In genomic region chr16:16124438-16124837, GRCh38 we compare ENCODE assay signal across 18 cellular contexts.
A peak's percentile ranks its signal among the peaks of the same experiment; 100 is the strongest.
DNase-seq lines count a peak whose midpoint lies in the region; ATAC-seq and TF ChIP-seq lines count a peak whose summit lies in the region.
"Had no signal": no experiment of that assay in that cellular context is flagged by ENCODE, and none has a peak within 500 bp of the region (broad histone marks: within the 10 kb centered on the region; RNA-seq: fewer than 3 reads in every experiment).

No MANE protein-coding gene starts in this region.

- H3K4me1 ChIP-seq in right cardiac atrium (ENCODE audit: control insufficient read depth, insufficient read depth, low read length) (peaks cover 3% of the 10 kb centered on the region), gastroesophageal sphincter (peaks cover 0 to 42% (median 7%) of the 10 kb centered on the region in 3 donors), transverse colon (peaks cover 0 to 10% (median 2%) of the 10 kb centered on the region in 4 donors)

- no peaks in the 10 kb centered on the region for H3K27me3 ChIP-seq in right cardiac atrium (ENCODE audit: control insufficient read depth, insufficient read depth)
- H3K27me3 ChIP-seq in gastroesophageal sphincter = no peaks in the 10 kb centered on the region
- no peaks in the 10 kb centered on the region for H3K27me3 ChIP-seq in transverse colon

- H3K4me3 Mint-ChIP-seq in HFFc6 = no peak overlapping the region
- H3K4me3 Mint-ChIP-seq: H9 had no signal

- intact Hi-C loops in left ventricle myocardium superior (cut with micrococcal nuclease) (no loop called here), right cardiac atrium (cut with DNase I) (loop anchor here in 1 of 4 donors (10.0 kb wide), 1 partner anchor 360 kb away; no protein-coding TSS in a partner anchor), transverse colon (cut with DNase I; ENCODE audit: low total_unique reads) (loop anchor here (10.0 kb wide), 2 partner anchors 270 to 350 kb away; partner anchors contain the start of gene MYH11)

- no peaks in the 10 kb centered on the region for H3K4me1 Mint-ChIP-seq in HFFc6 (ENCODE audit: low read depth)
- H3K4me1 Mint-ChIP-seq: H9 had no signal

- ATAC-seq in left ventricle myocardium superior (no peak), right cardiac atrium (no peak), gastroesophageal sphincter (peak; percentile 52)
- no peak for ATAC-seq in activated naive CD4-positive, alpha-beta T cell treated with anti-CD3 and anti-CD28 coated beads, Interleukin-2, amount 50 U/mL, for 72 hours
- ATAC-seq: K562 had no signal

- no peak overlapping the region for H3K27ac Mint-ChIP-seq in HFFc6
- H3K27ac Mint-ChIP-seq in activated naive CD4-positive, alpha-beta T cell treated with anti-CD3 and anti-CD28 coated beads, Interleukin-2, amount 50 U/mL, for 72 hours = no peak overlapping the region

- peaks cover 16% of the 10 kb centered on the region for H3K9me3 Mint-ChIP-seq in HFFc6
- H3K9me3 Mint-ChIP-seq in activated naive CD4-positive, alpha-beta T cell treated with anti-CD3 and anti-CD28 coated beads, Interleukin-2, amount 50 U/mL, for 72 hours = peaks cover 0 to 11% of the 10 kb centered on the region in 2 donors

- TF ChIP-seq POLR2A in gastroesophageal sphincter (IDR thresholded peaks at IDR 0.05) = no peak
- TF ChIP-seq POLR2A in transverse colon (IDR thresholded peaks at IDR 0.05) = no peak

- in situ Hi-C loops in transverse colon (cut with MboI; ENCODE audit: low pct_ligation_motif_present in 1 of 4, low pct_unique_long_range_greater_than_20kb in 1 of 4, low sequenced_read_pairs in 3 of 4) = loop anchor here in 3 of 4 donors (10.0 to 25.0 kb wide), 2 partner anchors 250 to 262 kb away; partner anchors contain the start of gene MYH11 (in 1 of the 3)

- H3K36me3 ChIP-seq in gastroesophageal sphincter (peaks cover 0 to 68% of the 10 kb centered on the region in 2 donors), transverse colon (no peaks in the 10 kb centered on the region)

- H3K4me3 ChIP-seq in right cardiac atrium (ENCODE audit: low read length) (no peak overlapping the region), gastroesophageal sphincter (no peak overlapping the region), retinal pigment epithelial cell (ENCODE audit: low read length) (no peak overlapping the region), transverse colon (no peak overlapping the region)
- H3K4me3 ChIP-seq: K562 had no signal

- H3K27me3 Mint-ChIP-seq in HFFc6 (ENCODE audit: insufficient read depth) = peaks cover 7% of the 10 kb centered on the region

- H3K27ac ChIP-seq in right cardiac atrium (ENCODE audit: low read length) (no peak overlapping the region), gastroesophageal sphincter (peak overlapping the region; percentile 41 to 82 (median 80)), transverse colon (peak overlapping the region in 3 of 4 donors; percentile 43 to 52 (median 47))

- H3K36me3 Mint-ChIP-seq in HFFc6 (ENCODE audit: low read depth) = peaks cover 47% of the 10 kb centered on the region
- peaks cover 43 to 63% of the 10 kb centered on the region in 2 donors for H3K36me3 Mint-ChIP-seq in activated naive CD4-positive, alpha-beta T cell treated with anti-CD3 and anti-CD28 coated beads, Interleukin-2, amount 50 U/mL, for 72 hours

- H3K9me3 ChIP-seq in right cardiac atrium (ENCODE audit: control insufficient read depth, low read length) (no peaks in the 10 kb centered on the region), gastroesophageal sphincter (peaks cover 0 to 11% (median 0%) of the 10 kb centered on the region in 3 donors), transverse colon (no peaks in the 10 kb centered on the region)

- TF ChIP-seq CTCF in gastroesophageal sphincter (IDR thresholded peaks at IDR 0.05) (no peak), retinal pigment epithelial cell (conservative IDR thresholded peaks at IDR 0.05; ENCODE audit: low read depth, low read length) (no peak), transverse colon (IDR thresholded peaks at IDR 0.05) (no peak), HFFc6 (IDR thresholded peaks at IDR 0.05) (no peak)

- WGBS in right cardiac atrium = 94% methylated on average over 10 of the region's 10 CpGs
- WGBS in gastroesophageal sphincter (ENCODE audit: low coverage in 1 of 2), 2 donors = 47 to 70% methylated on average over 3 to 7 of the region's 10 CpGs
- WGBS in transverse colon (ENCODE audit: low coverage in 1 of 2), 2 donors = 90 to 93% methylated on average over 3 to 10 of the region's 10 CpGs

- TF ChIP-seq EP300 in gastroesophageal sphincter (IDR thresholded peaks at IDR 0.05) (no peak), transverse colon (IDR thresholded peaks at IDR 0.05; ENCODE audit: low read depth) (no peak)

- DNase-seq in left ventricle myocardium superior = peak; percentile 0
- no peak for DNase-seq in right cardiac atrium
- peak; percentile 91 for DNase-seq in retinal pigment epithelial cell (ENCODE audit: low read depth)
- DNase-seq in transverse colon = no peak
- DNase-seq in HFFc6 = no peak
- no peak for DNase-seq in activated naive CD4-positive, alpha-beta T cell treated with anti-CD3 and anti-CD28 coated beads, Interleukin-2, amount 50 U/mL, for 72 hours (ENCODE audit: low spot score in 2 of 2)
- DNase-seq in NCI-H2227 treated with DMSO at 0.1 percent for 48 hours (lab: John Stamatoyannopoulos, UW) = no peak
- DNase-seq: H9, Kasumi-1, NCI-H1105, NCI-H1436 treated with DMSO at 0.1 percent for 48 hours, NCI-H1930, NCI-H446 treated with DMSO at 0.1 percent for 48 hours, NCI-H526, Right ventricle myocardium superior, RPMI8226 had no signal

Comparison
In these comparisons a context has a peak if more than half of its experiments do, and no peak if none do; other contexts are left out.
1. DNase-seq: peak in left ventricle myocardium superior (single experiment) and retinal pigment epithelial cell (single experiment); none in right cardiac atrium (0 of 3), transverse colon (single experiment), HFFc6 (single experiment), activated naive CD4-positive, alpha-beta T cell treated with anti-CD3 and anti-CD28 coated beads, Interleukin-2, amount 50 U/mL, for 72 hours (0 of 2) and NCI-H2227 treated with DMSO at 0.1 percent for 48 hours (single experiment).